ENCODE assay signal across 15 cellular contexts in the genomic region with DNA sequence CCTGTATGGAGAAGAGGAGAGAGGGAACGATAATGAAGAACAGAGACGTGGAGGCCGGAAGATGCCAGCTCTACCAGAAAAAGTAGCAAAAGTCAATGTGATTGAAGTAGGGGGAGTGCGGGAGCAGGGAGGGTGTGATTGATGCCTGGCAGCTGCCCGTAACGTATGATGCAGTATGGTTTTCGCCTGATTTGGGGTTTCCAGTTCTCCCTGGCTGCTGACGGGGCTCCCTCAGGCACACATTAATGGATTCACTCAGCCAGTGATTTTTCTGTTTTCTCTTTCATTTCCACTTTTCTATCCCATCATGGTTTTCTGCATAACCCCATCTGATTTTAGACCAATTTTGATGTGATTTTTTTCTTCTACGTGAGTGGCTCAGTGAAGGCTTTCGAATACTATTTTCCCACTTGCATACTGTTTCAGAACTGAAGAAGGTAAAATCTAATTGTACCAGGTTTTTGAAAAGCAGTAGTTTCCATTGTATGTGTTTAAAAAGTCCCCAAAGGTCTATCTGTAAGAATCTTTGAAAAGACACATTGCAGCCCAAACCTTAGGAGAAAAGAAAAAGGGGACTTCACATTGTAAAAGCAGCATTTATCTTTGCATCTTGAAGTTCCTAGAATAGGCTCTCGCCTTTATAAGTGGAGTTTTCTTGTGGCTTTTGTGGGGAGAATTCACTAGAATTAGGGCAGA.
DNase-seq lines count a peak whose midpoint lies in the region; ATAC-seq and TF ChIP-seq lines count a peak whose summit lies in the region.
"Had no signal": no experiment of that assay in that cellular context is flagged by ENCODE, and none has a peak within 500 bp of the region (broad histone marks: within the 10 kb centered on the region; RNA-seq: fewer than 3 reads in every experiment).

No MANE protein-coding gene starts in this region.

- no peaks in the 10 kb centered on the region for H3K27me3 Mint-ChIP-seq in T-helper 1 cell treated with Interleukin-12 subunit alpha and Interleukin-12 subunit beta and Interleukin-4 antibody, amounts not matched to agents 30 μg/mL and 1 μg/mL, for 36 hours (ENCODE audit: low read depth)
- H3K27me3 Mint-ChIP-seq in activated CD4-positive, alpha-beta memory T cell treated with anti-CD3 and anti-CD28 coated beads, Interleukin-2, amount 10 ng/mL, durations not matched to agents 7 days and 5 days: no peaks in the 10 kb centered on the region
- H3K27me3 Mint-ChIP-seq in nephron progenitor cell (ENCODE audit: low read depth, poor library complexity): no peaks in the 10 kb centered on the region
- H3K27me3 Mint-ChIP-seq: CD8-positive, alpha-beta memory T cell had no signal

- CTCF ChIA-PET in activated CD4-positive, alpha-beta memory T cell treated with anti-CD3 and anti-CD28 coated beads, Interleukin-2, amount 10 ng/mL, durations not matched to agents 7 days and 5 days (lab: Charles Lee): no interaction called here

- H3K36me3 Mint-ChIP-seq in T-helper 1 cell treated with Interleukin-12 subunit alpha and Interleukin-12 subunit beta and Interleukin-4 antibody, amounts not matched to agents 30 μg/mL and 1 μg/mL, for 36 hours (ENCODE audit: low read depth): peaks cover 27% of the 10 kb centered on the region
- H3K36me3 Mint-ChIP-seq in activated CD4-positive, alpha-beta memory T cell treated with anti-CD3 and anti-CD28 coated beads, Interleukin-2, amount 10 ng/mL, durations not matched to agents 7 days and 5 days (ENCODE audit: low read depth): peaks cover 19% of the 10 kb centered on the region
- no peaks in the 10 kb centered on the region for H3K36me3 Mint-ChIP-seq in nephron progenitor cell (ENCODE audit: low read depth)

- no peak for DNase-seq in T-helper 1 cell
- DNase-seq in activated CD4-positive, alpha-beta memory T cell treated with anti-CD3 and anti-CD28 coated beads, Interleukin-2, amount 10 ng/mL, durations not matched to agents 7 days and 5 days: no peak
- DNase-seq in nephron progenitor cell: no peak
- no peak for DNase-seq in DMS114 treated with DMSO at 0.1 percent for 48 hours (lab: John Stamatoyannopoulos, UW; ENCODE audit: unreplicated experiment)
- no peak for DNase-seq in DMS53 (lab: John Stamatoyannopoulos, UW)
- no peak for DNase-seq in stimulated activated naive CD4-positive, alpha-beta T cell treated with Interleukin-2 at 50 U/mL for 16 hours (lab: John Stamatoyannopoulos, UW)
- DNase-seq: activated effector memory CD4-positive, alpha-beta T cell treated with anti-CD3 and anti-CD28 coated beads, Interleukin-2, amount 50 U/mL, for 16 hours; CD8-positive, alpha-beta memory T cell; midbrain; NCI-H2081 treated with DMSO at 0.1 percent for 48 hours; NCI-H524 treated with DMSO at 0.1 percent for 48 hours; ovary; PC-3 had no signal

- H3K4me1 Mint-ChIP-seq in T-helper 1 cell treated with Interleukin-12 subunit alpha and Interleukin-12 subunit beta and Interleukin-4 antibody, amounts not matched to agents 30 μg/mL and 1 μg/mL, for 36 hours (ENCODE audit: low read depth): peaks cover 70% of the 10 kb centered on the region
- H3K4me1 Mint-ChIP-seq in activated CD4-positive, alpha-beta memory T cell treated with anti-CD3 and anti-CD28 coated beads, Interleukin-2, amount 10 ng/mL, durations not matched to agents 7 days and 5 days: peaks cover 67% of the 10 kb centered on the region
- peaks cover 21% of the 10 kb centered on the region for H3K4me1 Mint-ChIP-seq in nephron progenitor cell

- ATAC-seq in GM18502 (IDR thresholded peaks at IDR 0.05; ENCODE audit: poor library complexity, unreplicated experiment): peak; percentile 55
- ATAC-seq: PC-3 had no signal

- peak overlapping the region; percentile 73 for H3K27ac Mint-ChIP-seq in T-helper 1 cell treated with Interleukin-12 subunit alpha and Interleukin-12 subunit beta and Interleukin-4 antibody, amounts not matched to agents 30 μg/mL and 1 μg/mL, for 36 hours
- H3K27ac Mint-ChIP-seq in activated CD4-positive, alpha-beta memory T cell treated with anti-CD3 and anti-CD28 coated beads, Interleukin-2, amount 10 ng/mL, durations not matched to agents 7 days and 5 days: peak overlapping the region; percentile 50
- peak overlapping the region; percentile 0 for H3K27ac Mint-ChIP-seq in nephron progenitor cell

- POLR2A ChIA-PET in activated CD4-positive, alpha-beta memory T cell treated with anti-CD3 and anti-CD28 coated beads, Interleukin-2, amount 10 ng/mL, durations not matched to agents 7 days and 5 days (lab: Charles Lee): no interaction called here

- H3K4me3 Mint-ChIP-seq in T-helper 1 cell treated with Interleukin-12 subunit alpha and Interleukin-12 subunit beta and Interleukin-4 antibody, amounts not matched to agents 30 μg/mL and 1 μg/mL, for 36 hours: peak overlapping the region; percentile 59
- peak overlapping the region; percentile 46 for H3K4me3 Mint-ChIP-seq in activated CD4-positive, alpha-beta memory T cell treated with anti-CD3 and anti-CD28 coated beads, Interleukin-2, amount 10 ng/mL, durations not matched to agents 7 days and 5 days
- no peak overlapping the region for H3K4me3 Mint-ChIP-seq in nephron progenitor cell

- no peaks in the 10 kb centered on the region for H3K9me3 Mint-ChIP-seq in T-helper 1 cell treated with Interleukin-12 subunit alpha and Interleukin-12 subunit beta and Interleukin-4 antibody, amounts not matched to agents 30 μg/mL and 1 μg/mL, for 36 hours
- H3K9me3 Mint-ChIP-seq in activated CD4-positive, alpha-beta memory T cell treated with anti-CD3 and anti-CD28 coated beads, Interleukin-2, amount 10 ng/mL, durations not matched to agents 7 days and 5 days: no peaks in the 10 kb centered on the region
- no peaks in the 10 kb centered on the region for H3K9me3 Mint-ChIP-seq in nephron progenitor cell
- H3K9me3 Mint-ChIP-seq: CD8-positive, alpha-beta memory T cell had no signal

- TF ChIP-seq CTCF in nephron progenitor cell (IDR thresholded peaks at IDR 0.05): no peak

Comparison
In these comparisons a context has a peak if more than half of its experiments do, and no peak if none do; other contexts are left out.
1. H3K27ac Mint-ChIP-seq: peak in every context shown above with its lines; median percentile 73 in T-helper 1 cell treated with Interleukin-12 subunit alpha and Interleukin-12 subunit beta and Interleukin-4 antibody, amounts not matched to agents 30 μg/mL and 1 μg/mL, for 36 hours; 50 in activated CD4-positive, alpha-beta memory T cell treated with anti-CD3 and anti-CD28 coated beads, Interleukin-2, amount 10 ng/mL, durations not matched to agents 7 days and 5 days; 0 in nephron progenitor cell.